ENCODE assay signal across 15 cellular contexts in the genomic region with DNA sequence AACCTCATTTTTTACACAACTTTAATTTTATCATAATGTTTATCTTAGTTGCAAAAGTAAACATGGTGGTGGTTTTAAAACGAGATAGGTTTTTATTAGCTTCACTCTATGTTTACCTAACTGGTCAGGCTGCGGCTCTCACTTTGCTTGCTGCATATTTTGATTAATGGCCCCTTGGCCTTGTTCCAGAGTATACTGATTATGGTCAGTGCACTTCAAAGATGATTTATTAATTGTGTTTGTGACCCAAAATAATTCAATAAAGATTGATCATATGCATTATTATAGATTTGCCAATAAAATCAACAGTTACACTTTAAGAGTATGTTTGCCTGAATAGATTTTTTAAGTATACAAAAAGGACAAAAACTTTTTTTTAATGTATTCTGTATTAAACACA.
DNase-seq lines count a peak whose midpoint lies in the region; ATAC-seq lines count a peak whose summit lies in the region.
"Had no signal": no experiment of that assay in that cellular context is flagged by ENCODE, and none has a peak within 500 bp of the region (broad histone marks: within the 10 kb centered on the region; RNA-seq: fewer than 3 reads in every experiment).

No MANE protein-coding gene starts in this region.

- no peak for ATAC-seq in GM18870 (IDR thresholded peaks at IDR 0.05; ENCODE audit: unreplicated experiment)
- ATAC-seq: foreskin keratinocyte; stimulated activated naive CD8-positive, alpha-beta T cell treated with anti-CD3 and anti-CD28 coated beads, Interleukin-15, Interleukin-2, amounts not matched to agents 100 U/mL and 50 U/mL, for 24 hours had no signal

- in situ Hi-C loops in Caki2 (cut with HindIII; ENCODE audit: low pct_unique_long_range_greater_than_20kb, low sequenced_read_pairs), result no loop called here

- peak; percentile 32 for DNase-seq in Caki2 (ENCODE audit: low read depth)
- peak; percentile 30 for DNase-seq in NCI-H1105 (lab: John Stamatoyannopoulos, UW)
- DNase-seq in SHP77 (lab: John Stamatoyannopoulos, UW), result peak; percentile 85 to 89
- peak; percentile 62 for DNase-seq in iris pigment epithelial cell (ENCODE audit: low read depth)
- no peak for DNase-seq in activated CD4-positive, alpha-beta T cell treated with anti-CD3 and anti-CD28 coated beads, Interleukin-2, amount 50 U/mL, for 4 hours
- no peak for DNase-seq in NCI-H2171 (lab: John Stamatoyannopoulos, UW)
- no peak for DNase-seq in SKM-1 treated with dmso at 0.1 percent for 144 hours (lab: John Stamatoyannopoulos, UW; ENCODE audit: unreplicated experiment)
- DNase-seq: activated gamma-delta T cell; colonic mucosa; foreskin keratinocyte; H7; RPMI8226; stimulated activated CD4-positive, alpha-beta T cell treated with anti-CD3 and anti-CD28 coated beads, Interleukin-2, amount 100 ng/mL, for 48 hours; stimulated activated naive CD8-positive, alpha-beta T cell treated with anti-CD3 and anti-CD28 coated beads, Interleukin-15, Interleukin-2, amounts not matched to agents 100 U/mL and 50 U/mL, for 24 hours had no signal

Comparison
In these comparisons a context has a peak if more than half of its experiments do, and no peak if none do; other contexts are left out.
1. DNase-seq: peak in Caki2 (single experiment), NCI-H1105 (single experiment), SHP77 (2 of 2) and iris pigment epithelial cell (single experiment); none in activated CD4-positive, alpha-beta T cell treated with anti-CD3 and anti-CD28 coated beads, Interleukin-2, amount 50 U/mL, for 4 hours (0 of 2), NCI-H2171 (single experiment) and SKM-1 treated with dmso at 0.1 percent for 144 hours (single experiment).